9 cellular contexts compared by ENCODE assay signal in genomic region chr2:11375025-11375688, GRCh38. TPM values are rescaled to one million over a fixed set of nuclear protein-coding genes. Genes with fewer than 3 reads are reported as not detected.
DNase-seq lines count a peak whose midpoint lies in the region; ATAC-seq, FAIRE-seq and TF ChIP-seq lines count a peak whose summit lies in the region.
"Had no signal": no experiment of that assay in that cellular context is flagged by ENCODE, and none has a peak within 500 bp of the region (broad histone marks: within the 10 kb centered on the region; RNA-seq: fewer than 3 reads in every experiment).

No MANE protein-coding gene starts in this region.

- no peak overlapping the region for H3K27ac Mint-ChIP-seq in activated CD4-positive, alpha-beta memory T cell treated with anti-CD3 and anti-CD28 coated beads, Interleukin-2, amount 10 ng/mL, durations not matched to agents 7 days and 5 days
- H3K27ac Mint-ChIP-seq in activated CD4-positive, alpha-beta T cell treated with anti-CD3 and anti-CD28 coated beads, Interleukin-2, amount 10 ng/mL, durations not matched to agents 24 days and 14 days, result no peak overlapping the region

- no peaks in the 10 kb centered on the region for H3K9me3 ChIP-seq in adrenal gland (replicated peaks in 1 of 3)
- no peaks in the 10 kb centered on the region for H3K9me3 ChIP-seq in right cardiac atrium (ENCODE audit: control insufficient read depth, low read length)

- H3K27me3 Mint-ChIP-seq in activated CD4-positive, alpha-beta memory T cell treated with anti-CD3 and anti-CD28 coated beads, Interleukin-2, amount 10 ng/mL, durations not matched to agents 7 days and 5 days, result no peaks in the 10 kb centered on the region
- no peaks in the 10 kb centered on the region for H3K27me3 Mint-ChIP-seq in activated CD4-positive, alpha-beta T cell treated with anti-CD3 and anti-CD28 coated beads, Interleukin-2, amount 10 ng/mL, durations not matched to agents 24 days and 14 days

- FAIRE-seq in GM12892 (lab: Jason Lieb, UNC), result peak; percentile 24

- H3K4me3 ChIP-seq in adrenal gland (no peak overlapping the region), right cardiac atrium (ENCODE audit: low read length) (no peak overlapping the region)

- H3K27ac ChIP-seq in adrenal gland (peak overlapping the region in 3 of 5 donors; percentile 51 to 88 (median 55)), right cardiac atrium (ENCODE audit: low read length) (peak overlapping the region; percentile 82)

- H3K9me3 Mint-ChIP-seq in activated CD4-positive, alpha-beta memory T cell treated with anti-CD3 and anti-CD28 coated beads, Interleukin-2, amount 10 ng/mL, durations not matched to agents 7 days and 5 days, result no peaks in the 10 kb centered on the region
- H3K9me3 Mint-ChIP-seq in activated CD4-positive, alpha-beta T cell treated with anti-CD3 and anti-CD28 coated beads, Interleukin-2, amount 10 ng/mL, durations not matched to agents 24 days and 14 days, result no peaks in the 10 kb centered on the region

- peaks cover 0 to 8% of the 10 kb centered on the region in 2 donors for H3K4me1 ChIP-seq in adrenal gland (replicated peaks in 1 of 2)
- peaks cover 3% of the 10 kb centered on the region for H3K4me1 ChIP-seq in right cardiac atrium (ENCODE audit: control insufficient read depth, insufficient read depth, low read length)

- ATAC-seq in right cardiac atrium, result peak; percentile 23 to 29
- ATAC-seq in sciatic nerve, result peak; percentile 32

- H3K36me3 Mint-ChIP-seq in activated CD4-positive, alpha-beta memory T cell treated with anti-CD3 and anti-CD28 coated beads, Interleukin-2, amount 10 ng/mL, durations not matched to agents 7 days and 5 days (ENCODE audit: low read depth), result no peaks in the 10 kb centered on the region
- no peaks in the 10 kb centered on the region for H3K36me3 Mint-ChIP-seq in activated CD4-positive, alpha-beta T cell treated with anti-CD3 and anti-CD28 coated beads, Interleukin-2, amount 10 ng/mL, durations not matched to agents 24 days and 14 days (ENCODE audit: low read depth)

- TF ChIP-seq POLR2A in GM12892 (IDR thresholded peaks at IDR 0.05; ENCODE audit: low read depth, low read length) (no peak), adrenal gland (IDR thresholded peaks at IDR 0.05) (no peak)

- POLR2A ChIA-PET in activated CD4-positive, alpha-beta memory T cell treated with anti-CD3 and anti-CD28 coated beads, Interleukin-2, amount 10 ng/mL, durations not matched to agents 7 days and 5 days (lab: Charles Lee), result no interaction called here

- DNase-seq in GM12892 (ENCODE audit: insufficient read length), result no peak
- no peak for DNase-seq in adrenal gland
- no peak for DNase-seq in right cardiac atrium
- DNase-seq in sciatic nerve (ENCODE audit: low spot score), result no peak
- no peak for DNase-seq in activated CD4-positive, alpha-beta memory T cell treated with anti-CD3 and anti-CD28 coated beads, Interleukin-2, amount 10 ng/mL, durations not matched to agents 7 days and 5 days
- no peak for DNase-seq in T-helper 1 cell
- no peak for DNase-seq in activated CD4-positive, alpha-beta T cell treated with anti-CD3 and anti-CD28 coated beads, Interleukin-2, amount 10 ng/mL, durations not matched to agents 24 days and 14 days
- no peak for DNase-seq in NK-92 treated with Interleukin-12 subunit alpha and Interleukin-12 subunit beta, amount 100 ng/mL, for 24 hours (lab: John Stamatoyannopoulos, UW)
- DNase-seq: activated CD4-positive, alpha-beta T cell treated with anti-CD3 and anti-CD28 coated beads for 48 hours had no signal

- intact Hi-C loops in adrenal gland (cut with DNase I), result no loop called here
- intact Hi-C loops in right cardiac atrium (cut with DNase I), result no loop called here
- intact Hi-C loops in sciatic nerve (cut with DNase I), result no loop called here
- intact Hi-C loops in activated CD4-positive, alpha-beta T cell treated with anti-CD3 and anti-CD28 coated beads, Interleukin-2, amount 10 ng/mL, durations not matched to agents 24 days and 14 days (cut with micrococcal nuclease), result no loop called here

- no peak for TF ChIP-seq CTCF in adrenal gland (IDR thresholded peaks at IDR 0.05)

- CTCF ChIA-PET in activated CD4-positive, alpha-beta memory T cell treated with anti-CD3 and anti-CD28 coated beads, Interleukin-2, amount 10 ng/mL, durations not matched to agents 7 days and 5 days (lab: Charles Lee), result no interaction called here

- H3K4me3 Mint-ChIP-seq in activated CD4-positive, alpha-beta memory T cell treated with anti-CD3 and anti-CD28 coated beads, Interleukin-2, amount 10 ng/mL, durations not matched to agents 7 days and 5 days, result no peak overlapping the region
- no peak overlapping the region for H3K4me3 Mint-ChIP-seq in activated CD4-positive, alpha-beta T cell treated with anti-CD3 and anti-CD28 coated beads, Interleukin-2, amount 10 ng/mL, durations not matched to agents 24 days and 14 days

- 83 to 90% (median 86%) methylated on average over 15 of the region's 15 CpGs for WGBS in adrenal gland, 4 donors
- WGBS in right cardiac atrium, result 69% methylated on average over 15 of the region's 15 CpGs

- H3K4me1 Mint-ChIP-seq in activated CD4-positive, alpha-beta memory T cell treated with anti-CD3 and anti-CD28 coated beads, Interleukin-2, amount 10 ng/mL, durations not matched to agents 7 days and 5 days, result no peaks in the 10 kb centered on the region
- H3K4me1 Mint-ChIP-seq in activated CD4-positive, alpha-beta T cell treated with anti-CD3 and anti-CD28 coated beads, Interleukin-2, amount 10 ng/mL, durations not matched to agents 24 days and 14 days, result no peaks in the 10 kb centered on the region

- H3K27me3 ChIP-seq in adrenal gland (no peaks in the 10 kb centered on the region), right cardiac atrium (ENCODE audit: control insufficient read depth, insufficient read depth) (no peaks in the 10 kb centered on the region)

- no peaks in the 10 kb centered on the region for H3K36me3 ChIP-seq in adrenal gland (replicated peaks in 1 of 2)

RNA-seq across cellular contexts. Expression of gene ROCK2, which starts 30.7 kb away (rescaled TPM):
- 8.8 TPM for polyA plus RNA-seq in GM12892 (2012; ENCODE audit: missing spikeins)
- total RNA-seq in adrenal gland (10 to 100 TPM; 23.9 to 46.6 (median 28.7) TPM), right cardiac atrium (10 to 100 TPM; 40.2 to 60.7 (median 40.9) TPM), sciatic nerve (91.6 TPM)
- polyA plus RNA-seq in adrenal gland (10 to 100 TPM in 1 of 3 donors, 1 to 10 TPM in 2; 5.0 to 23.0 (median 7.6) TPM), right cardiac atrium (10.0 TPM)
- 10 to 100 TPM; 21.3 to 22.6 TPM for total RNA-seq in activated CD4-positive, alpha-beta memory T cell treated with anti-CD3 and anti-CD28 coated beads, Interleukin-2, amount 10 ng/mL, durations not matched to agents 7 days and 5 days
- total RNA-seq in activated CD4-positive, alpha-beta T cell treated with anti-CD3 and anti-CD28 coated beads, Interleukin-2, amount 10 ng/mL, durations not matched to agents 24 days and 14 days, result 18.4 and 24.4 TPM in 2 replicates
